Comparison of ENCODE assay signal across 9 cellular contexts in genomic region chr7:157432541-157432956, GRCh38.
DNase-seq lines count a peak whose midpoint lies in the region; ATAC-seq, FAIRE-seq and TF ChIP-seq lines count a peak whose summit lies in the region.
"Had no signal": no experiment of that assay in that cellular context is flagged by ENCODE, and none has a peak within 500 bp of the region (broad histone marks: within the 10 kb centered on the region; RNA-seq: fewer than 3 reads in every experiment).

No MANE protein-coding gene starts in this region.

- H3K4me3 Mint-ChIP-seq in activated B cell treated with CpG ODN at 0.5 μM for 24 hours: peak overlapping the region; percentile 53

- no peaks in the 10 kb centered on the region for H3K27me3 Mint-ChIP-seq in activated B cell treated with CpG ODN at 0.5 μM for 24 hours

- POLR2A ChIA-PET in activated B cell treated with CpG ODN at 0.5 μM for 24 hours (lab: Charles Lee): no interaction called here

- H3K9me3 Mint-ChIP-seq in activated B cell treated with CpG ODN at 0.5 μM for 24 hours: no peaks in the 10 kb centered on the region

- DNase-seq in stimulated activated CD4-positive, alpha-beta T cell treated with anti-CD3 and anti-CD28 coated beads, Interleukin-15, amount 100 ng/mL, for 24 hours: peak; percentile 40
- no peak for DNase-seq in stimulated activated CD4-positive, alpha-beta T cell treated with anti-CD3 and anti-CD28 coated beads, Interleukin-4, amount 100 ng/mL, for 4 hours
- peak; percentile 43 for DNase-seq in NCI-H2107 treated with DMSO at 0.1 percent for 48 hours (lab: John Stamatoyannopoulos, UW; ENCODE audit: unreplicated experiment)
- no peak for DNase-seq in activated B cell treated with CpG ODN at 0.5 μM for 24 hours
- DNase-seq in hepatic stellate cell (ENCODE audit: low spot score): peak; percentile 94
- DNase-seq in small intestine: peak; percentile 45
- no peak for DNase-seq in germinal center (ENCODE audit: low spot score)
- DNase-seq in H4 (ENCODE audit: low spot score): no peak

- no peak overlapping the region for H3K27ac ChIP-seq in small intestine (ENCODE audit: low read depth in 1 of 2, low read length in 1 of 2)
- H3K27ac ChIP-seq: cardiac muscle cell had no signal

- H3K27ac Mint-ChIP-seq in activated B cell treated with CpG ODN at 0.5 μM for 24 hours: no peak overlapping the region

- FAIRE-seq in small intestine (lab: Jason Lieb, UNC): no peak

- H3K4me1 Mint-ChIP-seq in activated B cell treated with CpG ODN at 0.5 μM for 24 hours: peaks cover 15% of the 10 kb centered on the region

- no peak for ATAC-seq in activated B cell treated with CpG ODN at 0.5 μM for 24 hours (ENCODE audit: low read depth)

- H3K4me3 ChIP-seq in small intestine (ENCODE audit: low read depth in 1 of 2, low read length in 2 of 2): no peak overlapping the region
- H3K4me3 ChIP-seq: cardiac muscle cell had no signal

- CTCF ChIA-PET in activated B cell treated with CpG ODN at 0.5 μM for 24 hours (lab: Charles Lee): interaction anchor here (0.7 kb wide), 1 partner anchor 19 kb away, joined by 3 read pairs; no protein-coding TSS in a partner anchor

- no peaks in the 10 kb centered on the region for H3K9me3 ChIP-seq in small intestine (ENCODE audit: control insufficient read depth, low read depth)

- intact Hi-C loops in activated B cell treated with CpG ODN at 0.5 μM for 24 hours (cut with micrococcal nuclease): loop anchor here (5.0 kb wide), 1 partner anchor 975 kb away; no protein-coding TSS in a partner anchor

- 13 to 16% (median 16%) methylated on average over 17 of the region's 17 CpGs for WGBS in small intestine, 3 donors

- no peaks in the 10 kb centered on the region for H3K36me3 ChIP-seq in small intestine (ENCODE audit: control insufficient read depth in 2 of 2, insufficient read depth in 2 of 2, low read length in 2 of 2)
- H3K36me3 ChIP-seq: cardiac muscle cell had no signal

- TF ChIP-seq CTCF in activated B cell treated with CpG ODN at 0.5 μM for 24 hours (IDR thresholded peaks at IDR 0.05): no peak

- no peaks in the 10 kb centered on the region for H3K36me3 Mint-ChIP-seq in activated B cell treated with CpG ODN at 0.5 μM for 24 hours (ENCODE audit: low read depth)

- H3K4me1 ChIP-seq in small intestine (ENCODE audit: control insufficient read depth in 2 of 2, insufficient read depth in 1 of 2, low read depth in 1 of 2, low read length in 1 of 2): no peaks in the 10 kb centered on the region

- H3K27me3 ChIP-seq in small intestine (ENCODE audit: control insufficient read depth in 2 of 2, insufficient read depth in 2 of 2, low read length in 2 of 2): no peaks in the 10 kb centered on the region
- H3K27me3 ChIP-seq: cardiac muscle cell had no signal

Comparison
In these comparisons a context has a peak if more than half of its experiments do, and no peak if none do; other contexts are left out.
1. DNase-seq: peak in stimulated activated CD4-positive, alpha-beta T cell treated with anti-CD3 and anti-CD28 coated beads, Interleukin-15, amount 100 ng/mL, for 24 hours (single experiment), NCI-H2107 treated with DMSO at 0.1 percent for 48 hours (single experiment), hepatic stellate cell (single experiment) and small intestine (single experiment); none in stimulated activated CD4-positive, alpha-beta T cell treated with anti-CD3 and anti-CD28 coated beads, Interleukin-4, amount 100 ng/mL, for 4 hours (0 of 2), activated B cell treated with CpG ODN at 0.5 μM for 24 hours (single experiment), germinal center (single experiment) and H4 (single experiment).